ENCODE assay signal across 2 cellular contexts in genomic region chr10:97597778-97598177, GRCh38.
TF ChIP-seq lines count a peak whose summit lies in the region.

No MANE protein-coding gene starts in this region.

TF ChIP-seq in SK-N-SH, 30 proteins besides CTCF, POLR2A, EP300 and RAD21:
- TF ChIP-seq RCOR1 (IDR thresholded peaks at IDR 0.05; ENCODE audit: low read length) (no peak), FOSL2 (IDR thresholded peaks at IDR 0.05; ENCODE audit: borderline replicate concordance, low read depth) (peak; percentile 12; the same call in 1 of the 2 replicates), GABPA (IDR thresholded peaks at IDR 0.05; ENCODE audit: low read depth) (no peak), PBX3 (IDR thresholded peaks at IDR 0.05) (no peak), RXRA (IDR thresholded peaks at IDR 0.05; ENCODE audit: borderline replicate concordance, low read depth) (no peak)

TF ChIP-seq in SK-N-SH treated with all-trans-retinoic acid at 6 μM for 48 hours, 23 proteins besides CTCF, POLR2A, EP300 and RAD21:
- TF ChIP-seq RARB (CRISPR knock-in tag; IDR thresholded peaks at IDR 0.05) (no peak), TSHZ2 (CRISPR knock-in tag; IDR thresholded peaks at IDR 0.05) (no peak), OSR1 (CRISPR knock-in tag; IDR thresholded peaks at IDR 0.05) (no peak), TOX (CRISPR knock-in tag; IDR thresholded peaks at IDR 0.05; ENCODE audit: borderline replicate concordance) (no peak)
